8 cellular contexts compared by ENCODE assay signal in the genomic region with DNA sequence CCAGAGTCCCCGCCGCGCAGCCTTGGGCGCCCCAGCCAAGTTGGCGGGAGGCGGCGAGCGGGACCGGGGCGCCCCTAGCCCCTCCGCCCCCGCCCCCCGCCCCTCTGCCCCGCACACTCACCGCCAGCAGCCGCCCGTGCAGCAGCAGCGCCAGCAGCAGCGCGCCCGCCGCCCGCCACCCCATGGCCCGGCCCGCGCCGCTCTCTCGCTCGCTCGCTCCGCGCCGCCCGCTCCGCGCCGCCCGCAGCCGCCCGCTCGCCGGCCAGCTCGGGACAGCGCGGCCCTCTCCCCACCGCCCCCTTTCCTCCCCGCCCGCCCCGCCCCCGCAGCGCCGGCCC. TPM values are rescaled to one million over a fixed set of nuclear protein-coding genes. Genes with fewer than 3 reads are reported as not detected.
A peak's percentile ranks its signal among the peaks of the same experiment; 100 is the strongest.
DNase-seq lines count a peak whose midpoint lies in the region; ATAC-seq and TF ChIP-seq lines count a peak whose summit lies in the region.

A gene (minus strand): TSS at position 277 of the 338 bp plus-strand sequence. CDS start 93 bp downstream, at position 184.

- DNase-seq in Caki2 (ENCODE audit: low read depth), result no peak
- no peak for DNase-seq in Peyer's patch
- DNase-seq in esophagus muscularis mucosa (ENCODE audit: extremely low spot score), result no peak
- no peak for DNase-seq in neural progenitor cell (ENCODE audit: low spot score)
- no peak for DNase-seq in iPS-NIHi7 (ENCODE audit: extremely low spot score)
- DNase-seq in SIG-M5 (lab: John Stamatoyannopoulos, UW), result no peak

- peaks cover 43% of the 10 kb centered on the region for H3K79me2 ChIP-seq in neural progenitor cell (ENCODE audit: low read depth)

- peak within 1 kb of the TSS; percentile 93 for H3K27ac Mint-ChIP-seq in neural progenitor cell

- H3K36me3 ChIP-seq in Peyer's patch, result no peaks in the 10 kb centered on the region
- no peaks in the 10 kb centered on the region for H3K36me3 ChIP-seq in esophagus muscularis mucosa
- no peaks in the 10 kb centered on the region for H3K36me3 ChIP-seq in neural progenitor cell

- H3K27ac ChIP-seq in Peyer's patch (peak within 1 kb of the TSS; percentile 76 to 96 (median 88)), esophagus muscularis mucosa (replicated peaks in 1 of 4) (peak within 1 kb of the TSS; percentile 93 to 99 (median 98)), neural progenitor cell (no peak within 1 kb of the TSS)

- H2AFZ ChIP-seq in neural progenitor cell (replicated peaks), result peak within 1 kb of the TSS; percentile 14

- H3K4me3 Mint-ChIP-seq in neural progenitor cell, result peak within 1 kb of the TSS; percentile 88

- H3K27me3 ChIP-seq in Peyer's patch (no peaks in the 10 kb centered on the region), esophagus muscularis mucosa (no peaks in the 10 kb centered on the region), neural progenitor cell (no peaks in the 10 kb centered on the region)

- ATAC-seq in GM19035 (IDR thresholded peaks at IDR 0.05; ENCODE audit: unreplicated experiment), result no peak
- no peak for ATAC-seq in GM18498 (IDR thresholded peaks at IDR 0.05; ENCODE audit: unreplicated experiment)

- H3K4me3 ChIP-seq in Peyer's patch (peak within 1 kb of the TSS; percentile 55 to 86 (median 71)), esophagus muscularis mucosa (peak within 1 kb of the TSS; percentile 77 to 95 (median 88)), neural progenitor cell (peak within 1 kb of the TSS; percentile 82)

- peak within 1 kb of the TSS; percentile 99 for H3K4me2 ChIP-seq in neural progenitor cell

- peaks cover 3% of the 10 kb centered on the region for H3K27me3 Mint-ChIP-seq in neural progenitor cell (ENCODE audit: insufficient read depth, low read depth)

- no CpG with 5 or more reads among the region's 52 CpGs for WGBS in esophagus muscularis mucosa

- peaks cover 79% of the 10 kb centered on the region for H3K4me1 Mint-ChIP-seq in neural progenitor cell

- H3K9ac ChIP-seq in neural progenitor cell, result no peak within 1 kb of the TSS

- no peaks in the 10 kb centered on the region for H3K9me3 ChIP-seq in Peyer's patch
- H3K9me3 ChIP-seq in esophagus muscularis mucosa, result no peaks in the 10 kb centered on the region
- no peaks in the 10 kb centered on the region for H3K9me3 ChIP-seq in neural progenitor cell (ENCODE audit: low read depth)

- in situ Hi-C loops in Caki2 (cut with HindIII; ENCODE audit: low pct_unique_long_range_greater_than_20kb, low sequenced_read_pairs), result no loop called here

- H3K36me3 Mint-ChIP-seq in neural progenitor cell, result no peaks in the 10 kb centered on the region

- TF ChIP-seq CTCF in Peyer's patch (IDR thresholded peaks at IDR 0.05), result no peak
- TF ChIP-seq CTCF in esophagus muscularis mucosa (IDR thresholded peaks at IDR 0.05), result no peak
- TF ChIP-seq CTCF in neural progenitor cell (IDR thresholded peaks at IDR 0.05), result no peak

- H3K4me1 ChIP-seq in Peyer's patch (peaks cover 0 to 65% (median 2%) of the 10 kb centered on the region in 4 donors), esophagus muscularis mucosa (peaks cover 76 to 89% (median 86%) of the 10 kb centered on the region in 4 donors), neural progenitor cell (peaks cover 61% of the 10 kb centered on the region)

- no peak for TF ChIP-seq EP300 in esophagus muscularis mucosa (IDR thresholded peaks at IDR 0.05)

- no peaks in the 10 kb centered on the region for H3K9me3 Mint-ChIP-seq in neural progenitor cell

- intact Hi-C loops in esophagus muscularis mucosa (cut with DNase I), result loop anchor here (5.0 kb wide), 1 partner anchor 35 kb away; no protein-coding TSS in a partner anchor

- TF ChIP-seq POLR2A in Peyer's patch (IDR thresholded peaks at IDR 0.05) (peak in 1 of 2 donors; percentile 2), esophagus muscularis mucosa (IDR thresholded peaks at IDR 0.05; ENCODE audit: low read depth) (no peak)

- peaks cover 33% of the 10 kb centered on the region for H4K20me1 ChIP-seq in neural progenitor cell (ENCODE audit: low read depth)

- peaks cover 50% of the 10 kb centered on the region for H3F3A ChIP-seq in neural progenitor cell (ENCODE audit: low read depth)

RNA-seq across cellular contexts. Expression of the gene that starts here (rescaled TPM):
- 80.2 and 93.0 TPM in 2 replicates for total RNA-seq in Caki2 (2014; rRNA removed; shearing (Covaris generic); ENCODE audit: low replicate concordance)
- 100 to 1,000 TPM in 3 of 4 donors, 10 to 100 TPM in 1; 68.7 to 199 (median 122) TPM for total RNA-seq in Peyer's patch
- 1,000 to 10,000 TPM in 1 of 4 donors, 100 to 1,000 TPM in 3; 414 to 1,199 (median 595) TPM for total RNA-seq in esophagus muscularis mucosa
- total RNA-seq in neural progenitor cell (ENCODE audit: low replicate concordance), result 6.9 and 23.6 TPM in 2 replicates
